In genomic region chrX:103686199-103687072, GRCh38 we compare ENCODE assay signal across 1 cellular context.
TF ChIP-seq lines count a peak whose summit lies in the region.

Gene MORF4L2, minus strand, starts transcription at chrX:103686699. Its CDS starts 9,672 bp downstream, at chrX:103677027.

TF ChIP-seq in HEK293, 187 proteins besides CTCF, POLR2A, EP300 and RAD21 (continued from another document):
- TF ChIP-seq ZNF660 (tag by site-specific recombination; IDR thresholded peaks at IDR 0.05) (peak; percentile 52; the same call in 1 of the 2 replicates), SP2 (tag by site-specific recombination; IDR thresholded peaks at IDR 0.05) (peak; percentile 96)
TF ChIP-seq in HEK293: peak in this region for 19.
